8 cellular contexts compared by ENCODE assay signal in genomic region chr2:127456960-127457359, GRCh38. TPM values are rescaled to one million over a fixed set of nuclear protein-coding genes. Genes with fewer than 3 reads are reported as not detected.
"Had no signal": no experiment of that assay in that cellular context is flagged by ENCODE, and none has a peak within 500 bp of the region (broad histone marks: within the 10 kb centered on the region; RNA-seq: fewer than 3 reads in every experiment).

No MANE protein-coding gene starts in this region.

- H3K9ac ChIP-seq: KMS-11 had no signal

- H3K27me3 Mint-ChIP-seq: IgD-negative memory B cell had no signal

- H3K4me2 ChIP-seq: KMS-11 had no signal

- H3K9me3 Mint-ChIP-seq: H9, IgD-negative memory B cell had no signal

- DNase-seq: GOT3, H9, HCEC 1CT, KBM-7 had no signal

- FAIRE-seq: H54, HTR-8/SVneo had no signal

- H3K27ac ChIP-seq: KMS-11 had no signal

RNA-seq across cellular contexts. Expression of gene PROC, which starts 38.7 kb away (rescaled TPM):
- polyA plus RNA-seq: IgD-negative memory B cell had no signal
